In genomic region chrX:120739300-120739699, GRCh38 we compare ENCODE assay signal across 23 cellular contexts.
DNase-seq lines count a peak whose midpoint lies in the region; ATAC-seq, FAIRE-seq and TF ChIP-seq lines count a peak whose summit lies in the region.
"Had no signal": no experiment of that assay in that cellular context is flagged by ENCODE, and none has a peak within 500 bp of the region (broad histone marks: within the 10 kb centered on the region; RNA-seq: fewer than 3 reads in every experiment).

No MANE protein-coding gene starts in this region.

- POLR2A ChIA-PET in WTC11 (lab: Charles Lee) = no interaction called here

- H2AFZ ChIP-seq in hepatocyte = no peak overlapping the region

- peaks cover 6% of the 10 kb centered on the region; the same call in 1 of the 2 replicates for H3K9me3 ChIP-seq in BLaER1
- H3K9me3 ChIP-seq in hepatocyte (ENCODE audit: low read depth) = no peaks in the 10 kb centered on the region
- H3K9me3 ChIP-seq: A549 had no signal

- H3K27me3 Mint-ChIP-seq in WTC11 (ENCODE audit: low read depth) = peaks cover 37% of the 10 kb centered on the region

- no peak overlapping the region for H3K27ac Mint-ChIP-seq in WTC11
- H3K27ac Mint-ChIP-seq: CD8-positive, alpha-beta memory T cell; T-cell had no signal

- TF ChIP-seq CTCF in WTC11 (IDR thresholded peaks at IDR 0.05) (no peak), hepatocyte (IDR thresholded peaks at IDR 0.05; ENCODE audit: poor library complexity) (no peak)

- CTCF ChIA-PET in WTC11 (lab: Charles Lee) = no interaction called here

- no peak overlapping the region for H3K9ac ChIP-seq in BLaER1

- H3K36me3 Mint-ChIP-seq in WTC11 = no peaks in the 10 kb centered on the region
- H3K36me3 Mint-ChIP-seq: CD8-positive, alpha-beta memory T cell; T-cell had no signal

- H3K9me3 Mint-ChIP-seq in WTC11 = no peaks in the 10 kb centered on the region
- H3K9me3 Mint-ChIP-seq: T-cell had no signal

- TF ChIP-seq POLR2A in GM12891 (IDR thresholded peaks at IDR 0.05; ENCODE audit: low read depth, low read length) = no peak
- TF ChIP-seq POLR2A in H54 (IDR thresholded peaks at IDR 0.05; ENCODE audit: low read depth, low read length) = no peak

- H3K27ac ChIP-seq in BLaER1 (no peak overlapping the region), hepatocyte (no peak overlapping the region)
- H3K27ac ChIP-seq: C4-2B, HL-60 had no signal

- H3K4me1 ChIP-seq in BLaER1 = peaks cover 49% of the 10 kb centered on the region
- H3K4me1 ChIP-seq in hepatocyte (ENCODE audit: insufficient read depth) = no peaks in the 10 kb centered on the region

- H3K4me2 ChIP-seq in BLaER1 = peak overlapping the region; percentile 23; the same call in 1 of the 2 replicates
- H3K4me2 ChIP-seq in hepatocyte = no peak overlapping the region
- H3K4me2 ChIP-seq: A549 had no signal

- H4K20me1 ChIP-seq in BLaER1 = no peaks in the 10 kb centered on the region
- H4K20me1 ChIP-seq in hepatocyte (ENCODE audit: insufficient read depth, poor library complexity, severe bottlenecking) = no peaks in the 10 kb centered on the region

- H3K9me2 ChIP-seq in hepatocyte (replicated peaks; ENCODE audit: insufficient read depth) = no peaks in the 10 kb centered on the region

- 0 out of 2 replicates have a peak overlapping the region, but pooled peaks have one; percentile 20 for H3K4me3 Mint-ChIP-seq in WTC11
- H3K4me3 Mint-ChIP-seq: CD8-positive, alpha-beta memory T cell; T-cell had no signal

- ATAC-seq in WTC11 (no peak), HG03139 (IDR thresholded peaks at IDR 0.05; ENCODE audit: unreplicated experiment) (no peak)
- ATAC-seq: A549, T-cell had no signal

- peaks cover 24% of the 10 kb centered on the region for H3K4me1 Mint-ChIP-seq in WTC11
- H3K4me1 Mint-ChIP-seq: CD8-positive, alpha-beta memory T cell; T-cell had no signal

- H3K4me3 ChIP-seq in BLaER1 (no peak overlapping the region), hepatocyte (no peak overlapping the region)
- H3K4me3 ChIP-seq: A549 had no signal

- no peaks in the 10 kb centered on the region for H3K79me2 ChIP-seq in hepatocyte

- H3K27me3 ChIP-seq in BLaER1 = no peaks in the 10 kb centered on the region
- no peaks in the 10 kb centered on the region for H3K27me3 ChIP-seq in hepatocyte

- H3K36me3 ChIP-seq in BLaER1 (no peaks in the 10 kb centered on the region), hepatocyte (replicated peaks; ENCODE audit: insufficient read depth, low read depth) (no peaks in the 10 kb centered on the region)

- peak; percentile 76 for FAIRE-seq in GM12891 (lab: Jason Lieb, UNC)
- FAIRE-seq in H54 (lab: Jason Lieb, UNC) = no peak

- DNase-seq in GM12891 (ENCODE audit: insufficient read length, low spot score) (no peak), M059J (ENCODE audit: low read depth) (peak; percentile 12), WTC11 (ENCODE audit: low spot score) (no peak), A172 (ENCODE audit: low spot score) (no peak), hepatocyte (ENCODE audit: low spot score) (no peak), H54 (ENCODE audit: insufficient read length, low spot score) (no peak)
- DNase-seq: AML-193; CD8-positive, alpha-beta memory T cell; H7; NCI-H1436; NCI-H187; NCI-H2081 treated with DMSO at 0.1 percent for 48 hours; NCI-H2171; NCI-H226; NCI-H510A; NCI-H69; Right ventricle myocardium superior; T-cell had no signal

TF ChIP-seq in GM12891, 5 proteins besides CTCF, POLR2A, EP300 and RAD21:
- TF ChIP-seq PAX5 (IDR thresholded peaks at IDR 0.05; ENCODE audit: insufficient read depth, low read length, severe bottlenecking) = no peak
- TF ChIP-seq TAF1 (IDR thresholded peaks at IDR 0.05; ENCODE audit: low read depth, low read length) = no peak
- no peak for TF ChIP-seq POU2F2 (IDR thresholded peaks at IDR 0.05; ENCODE audit: low read depth, low read length)
- TF ChIP-seq SPI1 (IDR thresholded peaks at IDR 0.05; ENCODE audit: low read depth, low read length) = no peak
- TF ChIP-seq POLR2AphosphoS5 (IDR thresholded peaks at IDR 0.05; ENCODE audit: low read depth, low read length) = no peak

TF ChIP-seq in WTC11, 78 proteins besides CTCF, POLR2A, EP300 and RAD21 (continues in another document):
- TF ChIP-seq HMGXB4 (CRISPR knock-in tag; IDR thresholded peaks at IDR 0.05) = no peak
- TF ChIP-seq AR (CRISPR knock-in tag; IDR thresholded peaks at IDR 0.05) = no peak
- TF ChIP-seq ZNF416 (CRISPR knock-in tag; IDR thresholded peaks at IDR 0.05) = no peak
- no peak for TF ChIP-seq ETV6 (CRISPR knock-in tag; IDR thresholded peaks at IDR 0.05)
- TF ChIP-seq PRDM15 (CRISPR knock-in tag; IDR thresholded peaks at IDR 0.05) = no peak
- TF ChIP-seq MAX (CRISPR knock-in tag; IDR thresholded peaks at IDR 0.05) = no peak
- TF ChIP-seq GRHL2 (CRISPR knock-in tag; IDR thresholded peaks at IDR 0.05; ENCODE audit: insufficient replicate concordance, severe bottlenecking) = no peak
- no peak for TF ChIP-seq SMAD4 (CRISPR knock-in tag; IDR thresholded peaks at IDR 0.05)
- TF ChIP-seq NR3C1 (CRISPR knock-in tag; conservative IDR thresholded peaks at IDR 0.05; ENCODE audit: low read depth) = no peak
- TF ChIP-seq GABPB1 (CRISPR knock-in tag; IDR thresholded peaks at IDR 0.05) = no peak
- TF ChIP-seq NFE2L1 (CRISPR knock-in tag; IDR thresholded peaks at IDR 0.05) = no peak
- TF ChIP-seq E2F5 (CRISPR knock-in tag; IDR thresholded peaks at IDR 0.05) = no peak
